ENCODE assay signal across 1 cellular context in the genomic region with DNA sequence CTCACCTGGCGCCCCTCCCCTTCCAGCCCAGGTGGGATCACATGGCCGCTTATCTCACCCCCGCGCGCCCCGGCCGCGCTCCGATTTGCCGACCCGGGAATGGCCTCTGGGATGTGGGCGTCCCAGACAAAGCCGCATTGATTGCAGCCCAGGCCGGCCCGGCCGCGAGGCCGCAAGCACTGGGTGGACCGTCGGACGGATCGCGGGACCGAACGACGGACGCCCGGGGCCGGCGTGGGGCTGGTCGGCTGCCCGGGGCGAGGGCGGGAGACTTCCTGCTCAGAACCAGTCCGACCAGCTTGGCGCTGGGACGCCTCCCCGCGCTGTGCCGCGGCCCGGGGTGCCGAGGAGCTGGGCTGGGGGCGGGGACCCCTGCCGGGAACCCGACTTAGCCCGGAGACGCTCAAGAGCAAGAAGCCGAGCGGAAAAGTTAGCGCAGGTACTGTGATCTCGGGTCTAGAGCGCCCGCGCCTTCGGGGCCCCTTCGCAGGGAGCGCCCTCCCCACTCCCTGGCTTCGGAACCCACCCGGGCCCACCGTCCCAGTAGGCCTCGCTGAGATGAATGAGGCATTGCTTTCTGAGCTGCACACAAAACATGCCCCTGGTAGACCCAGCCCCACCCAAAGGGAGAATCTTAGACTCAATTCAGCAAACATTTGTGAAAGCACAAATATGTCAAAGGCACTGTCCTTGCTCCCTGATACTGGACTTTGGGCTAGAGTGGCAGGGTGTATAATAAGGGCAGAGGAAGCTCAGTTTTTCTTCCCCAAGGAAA.
TF ChIP-seq lines count a peak whose summit lies in the region.

No MANE protein-coding gene starts in this region.

TF ChIP-seq in GM12878, 131 proteins besides CTCF, POLR2A, EP300 and RAD21:
- peak; percentile 84 for TF ChIP-seq SUZ12 (IDR thresholded peaks at IDR 0.05; ENCODE audit: unreplicated experiment)
- TF ChIP-seq, protein P1, sequence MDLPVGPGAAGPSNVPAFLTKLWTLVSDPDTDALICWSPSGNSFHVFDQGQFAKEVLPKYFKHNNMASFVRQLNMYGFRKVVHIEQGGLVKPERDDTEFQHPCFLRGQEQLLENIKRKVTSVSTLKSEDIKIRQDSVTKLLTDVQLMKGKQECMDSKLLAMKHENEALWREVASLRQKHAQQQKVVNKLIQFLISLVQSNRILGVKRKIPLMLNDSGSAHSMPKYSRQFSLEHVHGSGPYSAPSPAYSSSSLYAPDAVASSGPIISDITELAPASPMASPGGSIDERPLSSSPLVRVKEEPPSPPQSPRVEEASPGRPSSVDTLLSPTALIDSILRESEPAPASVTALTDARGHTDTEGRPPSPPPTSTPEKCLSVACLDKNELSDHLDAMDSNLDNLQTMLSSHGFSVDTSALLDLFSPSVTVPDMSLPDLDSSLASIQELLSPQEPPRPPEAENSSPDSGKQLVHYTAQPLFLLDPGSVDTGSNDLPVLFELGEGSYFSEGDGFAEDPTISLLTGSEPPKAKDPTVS (IDR thresholded peaks at IDR 0.05; ENCODE audit: low read depth, low read length) = no peak
- TF ChIP-seq GABPA (IDR thresholded peaks at IDR 0.05; ENCODE audit: low read depth) = no peak
